In the genomic region with DNA sequence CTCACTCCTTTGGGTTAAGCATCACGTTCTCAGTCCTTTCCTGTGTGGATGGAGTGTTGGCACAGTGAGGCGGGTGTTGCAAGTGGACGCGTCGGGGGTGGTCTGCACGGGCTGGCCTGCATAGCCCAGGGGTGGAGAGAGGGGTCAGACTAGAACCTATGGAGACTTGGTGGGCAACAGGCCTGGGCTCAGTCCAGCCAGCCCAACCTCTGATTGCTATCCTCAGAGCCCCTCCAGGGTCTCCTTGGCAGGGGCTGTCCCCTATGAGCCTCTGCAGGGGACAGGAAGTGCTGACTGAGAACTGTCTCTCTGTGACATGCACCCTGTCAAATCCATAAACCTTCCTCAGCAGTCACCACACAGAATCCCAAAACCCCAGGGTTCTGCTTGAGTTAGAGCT, we compare ENCODE assay signal across 24 cellular contexts. TPM values are rescaled to one million over a fixed set of nuclear protein-coding genes. Genes with fewer than 3 reads are reported as not detected.
DNase-seq lines count a peak whose midpoint lies in the region; ATAC-seq and TF ChIP-seq lines count a peak whose summit lies in the region.
"Had no signal": no experiment of that assay in that cellular context is flagged by ENCODE, and none has a peak within 500 bp of the region (broad histone marks: within the 10 kb centered on the region; RNA-seq: fewer than 3 reads in every experiment).

No MANE protein-coding gene starts in this region.

- no peaks in the 10 kb centered on the region for H3K27me3 ChIP-seq in BLaER1
- H3K27me3 ChIP-seq in BLaER1 treated with 17β-estradiol and CSF1 and Interleukin-3, amounts not matched to agents 10 nM and 100 nM, result no peaks in the 10 kb centered on the region
- H3K27me3 ChIP-seq: Peyer's patch had no signal

- DNase-seq in coronary artery (ENCODE audit: low spot score) (peak; percentile 68), mesothelial cell of epicardium (ENCODE audit: low spot score in 2 of 2, unreplicated experiment in 2 of 2) (peak in 1 of 2 experiments; percentile 9), LoVo (ENCODE audit: low spot score) (no peak)
- DNase-seq: C1 segment of cervical spinal cord, GOT3, HCEC 1CT, KBM-7, NCI-H1105 treated with DMSO at 0.1 percent for 48 hours, NCI-H1694, NCI-H2081, NCI-H2171, NCI-H345, NCI-H524 treated with DMSO at 0.1 percent for 48 hours, NCI-H82 had no signal

- no peaks in the 10 kb centered on the region for H4K20me1 ChIP-seq in BLaER1
- H4K20me1 ChIP-seq in BLaER1 treated with 17β-estradiol and CSF1 and Interleukin-3, amounts not matched to agents 10 nM and 100 nM, result no peaks in the 10 kb centered on the region

- no peaks in the 10 kb centered on the region for H3K36me3 Mint-ChIP-seq in mesothelial cell of epicardium
- H3K36me3 Mint-ChIP-seq: CD8-positive, alpha-beta T cell had no signal

- TF ChIP-seq CTCF in coronary artery (IDR thresholded peaks at IDR 0.05), result no peak
- no peak for TF ChIP-seq CTCF in mesothelial cell of epicardium (IDR thresholded peaks at IDR 0.05; ENCODE audit: unreplicated experiment)

- peak overlapping the region; percentile 75 for H3K9ac ChIP-seq in BLaER1
- H3K9ac ChIP-seq in BLaER1 treated with 17β-estradiol and CSF1 and Interleukin-3, amounts not matched to agents 10 nM and 100 nM, result peak overlapping the region in 9 of 11 experiments; percentile 4 to 69 (median 55); a peak in 14 of 22 replicates

- H3K9me3 Mint-ChIP-seq in mesothelial cell of epicardium, result no peaks in the 10 kb centered on the region
- H3K9me3 Mint-ChIP-seq: CD8-positive, alpha-beta T cell had no signal

- H3K4me1 ChIP-seq in BLaER1, result peaks cover 100% of the 10 kb centered on the region
- peaks cover 100% of the 10 kb centered on the region in 10 experiments for H3K4me1 ChIP-seq in BLaER1 treated with 17β-estradiol and CSF1 and Interleukin-3, amounts not matched to agents 10 nM and 100 nM
- H3K4me1 ChIP-seq: SJSA1 had no signal

- no peak for ATAC-seq in GM19463 (IDR thresholded peaks at IDR 0.05; ENCODE audit: unreplicated experiment)
- ATAC-seq in HG02678 (IDR thresholded peaks at IDR 0.05; ENCODE audit: unreplicated experiment), result no peak
- ATAC-seq in HG02623 (IDR thresholded peaks at IDR 0.05; ENCODE audit: unreplicated experiment), result no peak
- ATAC-seq: CD8-positive, alpha-beta T cell; HepG2 had no signal

- no peak overlapping the region for H3K4me3 Mint-ChIP-seq in mesothelial cell of epicardium
- H3K4me3 Mint-ChIP-seq: CD8-positive, alpha-beta T cell had no signal

- H3K36me3 ChIP-seq in BLaER1, result no peaks in the 10 kb centered on the region
- peaks cover 0 to 30% (median 0%) of the 10 kb centered on the region in 11 experiments; a peak in 4 of 22 replicates for H3K36me3 ChIP-seq in BLaER1 treated with 17β-estradiol and CSF1 and Interleukin-3, amounts not matched to agents 10 nM and 100 nM
- H3K36me3 ChIP-seq: Peyer's patch, SJSA1 had no signal

- H3K4me1 Mint-ChIP-seq in mesothelial cell of epicardium, result peaks cover 59% of the 10 kb centered on the region

- H3K27ac ChIP-seq in BLaER1 (peak overlapping the region; percentile 93), coronary artery (no peak overlapping the region)
- peak overlapping the region; percentile 13 to 99 (median 91); a peak in 20 of 22 replicates for H3K27ac ChIP-seq in BLaER1 treated with 17β-estradiol and CSF1 and Interleukin-3, amounts not matched to agents 10 nM and 100 nM
- H3K27ac ChIP-seq: Peyer's patch, SJSA1 had no signal

- H3K4me3 ChIP-seq in BLaER1, result no peak overlapping the region
- no peak overlapping the region; a peak in 3 of 20 replicates for H3K4me3 ChIP-seq in BLaER1 treated with 17β-estradiol and CSF1 and Interleukin-3, amounts not matched to agents 10 nM and 100 nM
- no peak overlapping the region for H3K4me3 ChIP-seq in coronary artery
- H3K4me3 ChIP-seq: Peyer's patch, SJSA1 had no signal

- no peaks in the 10 kb centered on the region for H3K9me3 ChIP-seq in BLaER1
- H3K9me3 ChIP-seq in BLaER1 treated with 17β-estradiol and CSF1 and Interleukin-3, amounts not matched to agents 10 nM and 100 nM (replicated peaks in 1 of 11), result no peaks in the 10 kb centered on the region; a peak in 1 of 22 replicates
- H3K9me3 ChIP-seq: Peyer's patch, SJSA1 had no signal

- peak overlapping the region; percentile 95 for H3K4me2 ChIP-seq in BLaER1
- H3K4me2 ChIP-seq in BLaER1 treated with 17β-estradiol and CSF1 and Interleukin-3, amounts not matched to agents 10 nM and 100 nM, result peak overlapping the region; percentile 86 to 97 (median 91)

- peaks cover 5% of the 10 kb centered on the region for H3K27me3 Mint-ChIP-seq in mesothelial cell of epicardium (ENCODE audit: low read depth)

- peak overlapping the region; percentile 43 for H3K27ac Mint-ChIP-seq in mesothelial cell of epicardium
- H3K27ac Mint-ChIP-seq: CD8-positive, alpha-beta T cell had no signal

RNA-seq across cellular contexts. Expression of gene DCANP1, which starts 2.3 kb away (rescaled TPM):
- not detected in 3 replicates for total RNA-seq in mesothelial cell of epicardium
- total RNA-seq: CD8-positive, alpha-beta T cell; HepG2; HT-29; SJSA1 had no signal

RNA-seq across cellular contexts. Expression of gene TIFAB, which starts 7.3 kb away (rescaled TPM):
- not detected in 3 replicates for total RNA-seq in mesothelial cell of epicardium
- total RNA-seq: CD8-positive, alpha-beta T cell; HepG2; HT-29; SJSA1 had no signal

RNA-seq across cellular contexts. Expression of gene MACROH2A1, which starts 45.9 kb away (rescaled TPM):
- 261 to 276 TPM (median 265 TPM) in 3 replicates for total RNA-seq in mesothelial cell of epicardium

Comparison
In these comparisons a context has a peak if more than half of its experiments do, and no peak if none do; other contexts are left out.
1. H3K27ac ChIP-seq: peak in BLaER1 (single experiment) and BLaER1 treated with 17β-estradiol and CSF1 and Interleukin-3, amounts not matched to agents 10 nM and 100 nM (11 of 11); none in coronary artery (0 of 2).